In the genomic region with DNA sequence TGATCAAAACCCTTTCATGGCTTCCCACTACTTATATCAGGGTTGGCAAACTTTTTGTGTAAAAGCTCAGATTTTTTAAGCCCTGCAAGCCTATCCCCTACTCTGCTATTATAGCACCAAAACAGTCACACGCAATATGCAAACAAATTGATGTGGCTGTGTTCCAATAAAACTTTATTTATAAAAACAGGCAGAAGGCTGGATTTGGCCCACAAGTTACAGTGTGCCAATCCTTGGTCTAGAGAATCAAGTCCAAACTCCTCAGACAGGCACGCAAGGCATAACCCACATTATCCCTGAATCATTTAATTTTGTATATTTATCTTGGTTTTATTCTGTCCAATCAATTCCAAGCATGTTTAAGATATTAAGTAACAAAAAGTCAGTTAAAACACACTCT, we compare ENCODE assay signal across 18 cellular contexts.
DNase-seq lines count a peak whose midpoint lies in the region; ATAC-seq, FAIRE-seq and TF ChIP-seq lines count a peak whose summit lies in the region.
"Had no signal": no experiment of that assay in that cellular context is flagged by ENCODE, and none has a peak within 500 bp of the region (broad histone marks: within the 10 kb centered on the region; RNA-seq: fewer than 3 reads in every experiment).

No MANE protein-coding gene starts in this region.

- no peak overlapping the region for H3K56ac ChIP-seq in mesendoderm (ENCODE audit: low read length)

- H3K79me2 ChIP-seq in K562 (ENCODE audit: control insufficient read depth, insufficient read depth, low read length) (peaks cover 99% of the 10 kb centered on the region), mesendoderm (ENCODE audit: control insufficient read depth, insufficient read depth, low read length) (no peaks in the 10 kb centered on the region), hepatocyte (peaks cover 58% of the 10 kb centered on the region)

- no peak overlapping the region for H2BK15ac ChIP-seq in mesendoderm (replicated peaks; ENCODE audit: low read depth)

- H4K5ac ChIP-seq in mesendoderm (ENCODE audit: low read length) = no peak overlapping the region

- no peak for TF ChIP-seq POLR2A in K562 (conservative IDR thresholded peaks at IDR 0.05)

- TF ChIP-seq CTCF in right atrium auricular region (IDR thresholded peaks at IDR 0.05) = no peak
- no peak for TF ChIP-seq CTCF in K562 (IDR thresholded peaks at IDR 0.05 in 2 of 3, conservative IDR thresholded peaks at IDR 0.05 in 1 of 3; ENCODE audit: insufficient read depth in 2 of 3, low read depth in 1 of 3, low read length in 3 of 3)
- no peak for TF ChIP-seq CTCF in tibial artery (IDR thresholded peaks at IDR 0.05)
- no peak for TF ChIP-seq CTCF in hepatocyte (IDR thresholded peaks at IDR 0.05; ENCODE audit: poor library complexity)

- POLR2A ChIA-PET in K562 (lab: Yijun Ruan, JAX) = no interaction called here

- no peak for TF ChIP-seq EP300 in K562 (IDR thresholded peaks at IDR 0.05; ENCODE audit: low read length)

- H3K9ac ChIP-seq in K562 (ENCODE audit: insufficient read depth in 1 of 2, low read depth in 2 of 2, low read length in 2 of 2) = no peak overlapping the region
- H3K9ac ChIP-seq in mesendoderm (ENCODE audit: low read length) = no peak overlapping the region

- DNase-seq in right atrium auricular region (ENCODE audit: low spot score) (no peak), left cardiac atrium (no peak), K562 (ENCODE audit: extremely low read depth in 1 of 4, low spot score in 3 of 4) (no peak), mesendoderm (no peak), tibial artery (no peak), hepatocyte (ENCODE audit: low spot score) (no peak)
- DNase-seq: Calu3; CD4-positive, alpha-beta T cell; DMS79; MM.1S; NCI-H2029; NCI-H524; SHP77 treated with DMSO at 0.1 percent for 48 hours had no signal

- H3K4ac ChIP-seq in mesendoderm (ENCODE audit: low read depth, low read length) = no peak overlapping the region

- H3K4me2 ChIP-seq in K562 (ENCODE audit: insufficient read depth, low read length) = peak overlapping the region; percentile 72
- H3K4me2 ChIP-seq in mesendoderm (ENCODE audit: low read length) = no peak overlapping the region
- no peak overlapping the region for H3K4me2 ChIP-seq in hepatocyte

- no TSS peak for BruUV-seq in K562 (replicated peaks; lab: Mats Ljungman, UMichigan)

- intact Hi-C loops in left cardiac atrium (cut with DNase I) = loop anchor here in 1 of 2 donors (10.0 kb wide), 1 partner anchor 73 kb away; a partner anchor contains a TSS
- intact Hi-C loops in K562 (cut with micrococcal nuclease) = loop anchor here (2.0 to 5.0 kb wide), 4 partner anchors 133 to 260 kb away; no protein-coding TSS in a partner anchor
- intact Hi-C loops in tibial artery (cut with DNase I; ENCODE audit: low total_unique reads) = loop anchor here (5.0 kb wide), 1 partner anchor 75 kb away; no protein-coding TSS in a partner anchor

- H3K79me1 ChIP-seq in mesendoderm (ENCODE audit: low read length) = peaks cover 2% of the 10 kb centered on the region

- no peak for ATAC-seq in left cardiac atrium
- ATAC-seq in K562 = no peak
- ATAC-seq in HG02642 (IDR thresholded peaks at IDR 0.05; ENCODE audit: poor library complexity, unreplicated experiment) = no peak
- ATAC-seq in HG03159 (IDR thresholded peaks at IDR 0.05; ENCODE audit: unreplicated experiment) = no peak

- no peak overlapping the region for H2AK5ac ChIP-seq in mesendoderm (ENCODE audit: low read length)

- CTCF ChIA-PET in K562 (lab: Yijun Ruan, JAX; ENCODE audit: low intra/inter-chr PET ratio) = no interaction called here

- no peak overlapping the region for H3K23ac ChIP-seq in mesendoderm (ENCODE audit: low read length)

- H3K18ac ChIP-seq in mesendoderm (ENCODE audit: low read length) = peak overlapping the region; percentile 51

- no peak for FAIRE-seq in K562 (lab: Jason Lieb, UNC)
- FAIRE-seq: A204.1, GM12891, RCC 7860 had no signal

- in situ Hi-C loops in K562 (cut with MboI) = no loop called here

- H3K27ac ChIP-seq in right atrium auricular region (peak overlapping the region; percentile 27 to 58), K562 (ENCODE audit: extremely low read depth, low read depth, low read length) (no peak overlapping the region), mesendoderm (ENCODE audit: low read depth, low read length) (no peak overlapping the region), tibial artery (peak overlapping the region; percentile 25 to 35), hepatocyte (no peak overlapping the region)

- H4K20me1 ChIP-seq in K562 (replicated peaks; ENCODE audit: control insufficient read depth, insufficient read depth, low read length) (0 out of 2 replicates have a peak, but pooled peaks cover 5% of the 10 kb centered on the region), hepatocyte (ENCODE audit: insufficient read depth, poor library complexity, severe bottlenecking) (peaks cover 1% of the 10 kb centered on the region)

- TF ChIP-seq RAD21 in K562 (CRISPR knock-in tag; conservative IDR thresholded peaks at IDR 0.05 in 1 of 2, IDR thresholded peaks at IDR 0.05 in 1 of 2) = no peak

- H3K4me1 ChIP-seq in right atrium auricular region (peaks cover 0 to 68% of the 10 kb centered on the region in 2 donors), K562 (replicated peaks in 1 of 2; ENCODE audit: control insufficient read depth in 2 of 2, insufficient read depth in 2 of 2, low read length in 2 of 2) (peaks cover 31 to 54% of the 10 kb centered on the region in 2 experiments), mesendoderm (ENCODE audit: control insufficient read depth, low read depth, low read length) (peaks cover 3% of the 10 kb centered on the region), tibial artery (peaks cover 0 to 49% (median 41%) of the 10 kb centered on the region in 4 donors), hepatocyte (ENCODE audit: insufficient read depth) (peaks cover 30% of the 10 kb centered on the region)

- H2AFZ ChIP-seq in K562 (ENCODE audit: low read depth, low read length) (no peak overlapping the region), hepatocyte (no peak overlapping the region)

- H3K27me3 ChIP-seq in right atrium auricular region (no peaks in the 10 kb centered on the region), K562 (ENCODE audit: control insufficient read depth in 2 of 2, insufficient read depth in 2 of 2, low read length in 2 of 2) (no peaks in the 10 kb centered on the region), mesendoderm (ENCODE audit: insufficient read depth, low read length, poor library complexity) (no peaks in the 10 kb centered on the region), tibial artery (no peaks in the 10 kb centered on the region), hepatocyte (no peaks in the 10 kb centered on the region)

- H3K4me3 ChIP-seq in right atrium auricular region (no peak overlapping the region), K562 (no peak overlapping the region), mesendoderm (ENCODE audit: low read length) (no peak overlapping the region), tibial artery (no peak overlapping the region), hepatocyte (no peak overlapping the region)

- no peak overlapping the region for H2BK5ac ChIP-seq in mesendoderm (ENCODE audit: low read length)

- H4K8ac ChIP-seq in mesendoderm (ENCODE audit: low read depth, low read length) = no peak overlapping the region

- H3K9me2 ChIP-seq in hepatocyte (replicated peaks; ENCODE audit: insufficient read depth) = no peaks in the 10 kb centered on the region

- peaks cover 0 to 4% of the 10 kb centered on the region in 2 donors for H3K9me3 ChIP-seq in right atrium auricular region
- H3K9me3 ChIP-seq in K562 (replicated peaks; ENCODE audit: control insufficient read depth, insufficient read depth, low read depth, low read length) = no peaks in the 10 kb centered on the region
- no peaks in the 10 kb centered on the region for H3K9me3 ChIP-seq in tibial artery
- H3K9me3 ChIP-seq in hepatocyte (ENCODE audit: low read depth) = no peaks in the 10 kb centered on the region

- no peak overlapping the region for H2BK120ac ChIP-seq in mesendoderm (ENCODE audit: low read depth, low read length)

- no peaks in the 10 kb centered on the region for H3K9me1 ChIP-seq in K562 (ENCODE audit: control insufficient read depth, insufficient read depth, low read length)

- WGBS in K562 (ENCODE audit: insufficient coverage, low coverage, missing lambda C conversion rate) = 84% methylated on average over 2 of the region's 2 CpGs
- WGBS in mesendoderm (ENCODE audit: extremely low coverage, insufficient coverage, low lambda C conversion rate) = no CpG with 5 or more reads among the region's 2 CpGs
- WGBS in hepatocyte (ENCODE audit: low lambda C conversion rate, missing lambda C conversion rate) = 92% methylated on average over 2 of the region's 2 CpGs

- H3K36me3 ChIP-seq in right atrium auricular region (no peaks in the 10 kb centered on the region), K562 (ENCODE audit: control insufficient read depth, insufficient read depth, low read length) (peaks cover 10% of the 10 kb centered on the region; the same call in 2 of the 3 replicates), mesendoderm (ENCODE audit: control insufficient read depth, insufficient read depth, low read length) (no peaks in the 10 kb centered on the region), tibial artery (no peaks in the 10 kb centered on the region), hepatocyte (replicated peaks; ENCODE audit: insufficient read depth, low read depth) (no peaks in the 10 kb centered on the region)

TF ChIP-seq in K562, 482 proteins besides CTCF, POLR2A, EP300 and RAD21 (continues in another document):
- no peak for TF ChIP-seq XRCC5 (IDR thresholded peaks at IDR 0.05; ENCODE audit: low read depth, low read length)
- TF ChIP-seq, protein P1, sequence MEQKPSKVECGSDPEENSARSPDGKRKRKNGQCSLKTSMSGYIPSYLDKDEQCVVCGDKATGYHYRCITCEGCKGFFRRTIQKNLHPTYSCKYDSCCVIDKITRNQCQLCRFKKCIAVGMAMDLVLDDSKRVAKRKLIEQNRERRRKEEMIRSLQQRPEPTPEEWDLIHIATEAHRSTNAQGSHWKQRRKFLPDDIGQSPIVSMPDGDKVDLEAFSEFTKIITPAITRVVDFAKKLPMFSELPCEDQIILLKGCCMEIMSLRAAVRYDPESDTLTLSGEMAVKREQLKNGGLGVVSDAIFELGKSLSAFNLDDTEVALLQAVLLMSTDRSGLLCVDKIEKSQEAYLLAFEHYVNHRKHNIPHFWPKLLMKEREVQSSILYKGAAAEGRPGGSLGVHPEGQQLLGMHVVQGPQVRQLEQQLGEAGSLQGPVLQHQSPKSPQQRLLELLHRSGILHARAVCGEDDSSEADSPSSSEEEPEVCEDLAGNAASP (IDR thresholded peaks at IDR 0.05) = no peak
- no peak for TF ChIP-seq CHD4 (IDR thresholded peaks at IDR 0.05; ENCODE audit: insufficient read depth, insufficient replicate concordance, low read depth, low read length, poor library complexity, severe bottlenecking)
- TF ChIP-seq HOXB6 (CRISPR knock-in tag; IDR thresholded peaks at IDR 0.05; ENCODE audit: borderline replicate concordance) = no peak

Comparison
In these comparisons a context has a peak if more than half of its experiments do, and no peak if none do; other contexts are left out.
1. H3K27ac ChIP-seq: peak in right atrium auricular region (2 of 2) and tibial artery (2 of 2); none in K562 (single experiment), mesendoderm (single experiment) and hepatocyte (single experiment).